In the genomic region with DNA sequence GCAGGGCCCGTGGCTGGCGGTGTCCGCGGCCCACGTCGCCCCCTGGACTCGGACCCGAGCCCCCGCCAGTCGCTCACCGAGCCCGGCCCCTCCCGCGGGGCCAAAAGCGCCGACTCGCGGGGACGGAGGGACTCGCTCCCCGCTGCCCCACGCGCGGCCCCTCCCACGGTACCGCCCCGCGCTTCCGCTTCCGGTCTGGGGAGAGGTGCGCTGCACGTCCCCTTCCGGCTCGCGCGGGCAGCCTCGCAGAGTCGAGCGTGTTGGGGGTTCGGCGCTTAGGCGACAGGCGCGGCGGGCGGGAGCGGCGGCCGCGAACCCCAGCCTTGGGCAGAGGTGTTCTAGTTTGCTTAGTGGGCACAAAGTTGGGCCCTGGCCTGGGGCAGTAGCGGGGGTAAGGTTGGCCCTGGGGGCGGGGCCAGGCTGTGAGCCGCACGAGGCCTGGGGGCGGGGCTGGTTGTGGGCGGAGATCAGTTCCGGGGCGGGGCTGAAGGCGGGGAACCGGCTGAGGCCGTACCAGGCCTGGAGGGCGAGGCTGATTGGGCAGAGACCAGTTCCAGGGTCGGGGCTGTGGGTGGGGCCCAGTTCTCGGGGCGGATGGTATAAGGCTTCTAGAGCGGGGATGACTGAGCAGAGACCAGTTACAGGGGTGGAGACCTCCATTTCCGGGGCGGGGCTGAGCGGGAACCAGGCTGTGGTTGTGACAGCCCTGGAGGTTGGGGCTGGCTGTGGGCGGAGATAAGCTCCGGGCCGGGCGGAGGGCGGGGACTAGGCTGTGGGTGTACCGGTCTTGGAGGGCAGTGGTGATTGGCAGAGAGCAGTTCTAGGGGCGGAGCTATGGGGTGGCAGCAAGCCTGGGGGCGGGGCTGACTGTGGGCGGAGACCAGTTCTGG, we compare ENCODE assay signal across 8 cellular contexts. TPM values are rescaled to one million over a fixed set of nuclear protein-coding genes. Genes with fewer than 3 reads are reported as not detected.
A peak's percentile ranks its signal among the peaks of the same experiment; 100 is the strongest.
DNase-seq lines count a peak whose midpoint lies in the region; ATAC-seq lines count a peak whose summit lies in the region.

A gene (plus strand): TSS at position 246 of the 890 bp plus-strand sequence. CDS start 10,302 bp downstream, outside the sequence.
A gene (minus strand): TSS at position 173 of the 890 bp plus-strand sequence. CDS start 9,645 bp downstream, outside the sequence.

- peak within 1 kb of the TSS; percentile 62 to 94 for H3K4me3 ChIP-seq in esophagus (ENCODE audit: low read depth in 1 of 2, low read length in 2 of 2)
- peak within 1 kb of the TSS; percentile 72 to 75 for H3K4me3 ChIP-seq in muscle layer of colon (ENCODE audit: low read depth in 1 of 2, low read length in 2 of 2)

- H3K27me3 ChIP-seq in esophagus (ENCODE audit: control insufficient read depth in 1 of 2, insufficient read depth in 2 of 2, low read length in 2 of 2), result no peaks in the 10 kb centered on the region
- H3K27me3 ChIP-seq in muscle layer of colon (ENCODE audit: control insufficient read depth in 1 of 2, insufficient read depth in 2 of 2, low read length in 2 of 2), result no peaks in the 10 kb centered on the region

- 1% methylated on average over 52 to 78 of the region's 78 CpGs for WGBS in esophagus, 2 donors

- H3K36me3 ChIP-seq in esophagus (ENCODE audit: control insufficient read depth in 2 of 2, insufficient read depth in 2 of 2, low read length in 1 of 2) (peaks cover 0 to 5% of the 10 kb centered on the region in 2 donors), muscle layer of colon (ENCODE audit: insufficient read depth, low read length) (peaks cover 4% of the 10 kb centered on the region)

- H3K9me3 ChIP-seq in esophagus (ENCODE audit: control insufficient read depth in 2 of 2, insufficient read depth in 1 of 2, low read depth in 1 of 2, low read length in 1 of 2) (no peaks in the 10 kb centered on the region), muscle layer of colon (ENCODE audit: low read length) (no peaks in the 10 kb centered on the region)

- peaks cover 3% of the 10 kb centered on the region for H3K9me3 Mint-ChIP-seq in activated T-cell treated with anti-CD3 and anti-CD28 coated beads, Interleukin-2, amount 50 U/mL, for 4 hours

- H3K27ac ChIP-seq in esophagus (ENCODE audit: low read depth in 2 of 2, low read length in 1 of 2) (peak within 1 kb of the TSS; percentile 96 to 98), muscle layer of colon (ENCODE audit: low read depth, low read length) (peak within 1 kb of the TSS; percentile 95)

- peak within 1 kb of the TSS; percentile 79 for H3K9ac ChIP-seq in muscle layer of colon (ENCODE audit: low read length)

- DNase-seq in COR-L47 (lab: John Stamatoyannopoulos, UW) (peak; percentile 96), HuH-7 (ENCODE audit: low spot score) (peak; percentile 91), OCI-M2 (lab: John Stamatoyannopoulos, UW; ENCODE audit: unreplicated experiment) (peak; percentile 97)
- DNase-seq in activated T-cell treated with anti-CD3 and anti-CD28 coated beads, Interleukin-2, amount 50 U/mL, for 4 hours, result peak; percentile 98
- peak; percentile 98 for DNase-seq in stimulated activated CD8-positive, alpha-beta memory T cell treated with anti-CD3 and anti-CD28 coated beads, Interleukin-7, amount 100 ng/mL, for 24 hours (ENCODE audit: low read depth)

- H3K4me1 ChIP-seq in esophagus (ENCODE audit: control insufficient read depth in 2 of 2, insufficient read depth in 2 of 2, low read length in 1 of 2) (no peaks in the 10 kb centered on the region), muscle layer of colon (ENCODE audit: insufficient read depth, low read length) (peaks cover 8% of the 10 kb centered on the region)

- peaks cover 26% of the 10 kb centered on the region for H3K4me1 Mint-ChIP-seq in activated T-cell treated with anti-CD3 and anti-CD28 coated beads, Interleukin-2, amount 50 U/mL, for 4 hours (ENCODE audit: low read depth)

- no peaks in the 10 kb centered on the region for H3K27me3 Mint-ChIP-seq in activated T-cell treated with anti-CD3 and anti-CD28 coated beads, Interleukin-2, amount 50 U/mL, for 4 hours (ENCODE audit: low read depth)

- H3K4me3 Mint-ChIP-seq in activated T-cell treated with anti-CD3 and anti-CD28 coated beads, Interleukin-2, amount 50 U/mL, for 4 hours, result peak within 1 kb of the TSS; percentile 84

- peaks cover 16% of the 10 kb centered on the region for H3K36me3 Mint-ChIP-seq in activated T-cell treated with anti-CD3 and anti-CD28 coated beads, Interleukin-2, amount 50 U/mL, for 4 hours (ENCODE audit: insufficient read depth)

- ATAC-seq in GM21423 (IDR thresholded peaks at IDR 0.05; ENCODE audit: unreplicated experiment), result peak; percentile 83
- ATAC-seq in activated T-cell treated with anti-CD3 and anti-CD28 coated beads, Interleukin-2, amount 50 U/mL, for 4 hours, result peak; percentile 95 to 97

RNA-seq across cellular contexts. Expression of the first gene that starts in this region (rescaled TPM):
- total RNA-seq in activated T-cell treated with anti-CD3 and anti-CD28 coated beads, Interleukin-2, amount 50 U/mL, for 4 hours, result not detected
- polyA plus RNA-seq in esophagus, result not detected

RNA-seq across cellular contexts. Expression of the second gene that starts in this region (rescaled TPM):
- 10 to 100 TPM; 28.7 to 30.7 (median 29.0) TPM for total RNA-seq in activated T-cell treated with anti-CD3 and anti-CD28 coated beads, Interleukin-2, amount 50 U/mL, for 4 hours
- 10 to 100 TPM in 1 of 2 donors, 1 to 10 TPM in 1; 8.5 to 11.8 TPM for polyA plus RNA-seq in esophagus

Comparison
In these comparisons a context has a peak if more than half of its experiments do, and no peak if none do; other contexts are left out.
1. Peak in every context shown above with its lines: DNase-seq, ATAC-seq, H3K4me3 ChIP-seq and H3K27ac ChIP-seq.